Comparison of ENCODE assay signal across 9 cellular contexts in the genomic region with DNA sequence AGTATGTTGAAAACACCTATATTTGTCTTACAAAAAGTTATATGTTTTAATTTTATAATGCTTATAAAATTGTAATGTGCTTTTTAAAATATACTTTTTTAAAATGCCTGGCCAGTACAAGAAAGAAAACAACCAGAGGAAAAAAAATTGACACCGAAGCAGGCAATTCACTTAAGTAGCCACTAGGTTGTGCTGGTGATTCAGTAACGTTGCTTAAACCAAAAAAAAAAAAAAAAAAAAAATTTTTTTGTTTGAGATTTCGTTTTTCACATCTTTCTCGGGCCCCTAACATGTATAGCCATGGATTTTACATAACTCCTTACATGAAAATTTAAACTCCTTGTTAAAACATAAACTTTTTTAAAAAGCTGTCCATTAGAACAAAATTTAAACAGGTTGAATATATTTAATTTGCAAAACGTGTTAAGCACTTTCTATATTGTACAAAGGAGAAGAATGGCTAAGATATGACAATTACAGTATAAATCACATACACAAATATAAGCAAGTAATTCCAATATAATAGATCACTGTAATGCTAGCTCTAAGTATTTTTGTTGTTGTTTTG. TPM values are rescaled to one million over a fixed set of nuclear protein-coding genes. Genes with fewer than 3 reads are reported as not detected.
DNase-seq lines count a peak whose midpoint lies in the region; ATAC-seq, FAIRE-seq and TF ChIP-seq lines count a peak whose summit lies in the region.
"Had no signal": no experiment of that assay in that cellular context is flagged by ENCODE, and none has a peak within 500 bp of the region (broad histone marks: within the 10 kb centered on the region; RNA-seq: fewer than 3 reads in every experiment).

No MANE protein-coding gene starts in this region.

- no peak overlapping the region for H3K4me2 ChIP-seq in Karpas-422 (ENCODE audit: low read depth, low read length, poor library complexity, severe bottlenecking)
- peak overlapping the region; percentile 19 for H3K4me2 ChIP-seq in SU-DHL-6 (ENCODE audit: low read depth, low read length, poor library complexity, severe bottlenecking)

- H3K9me3 Mint-ChIP-seq in activated naive CD4-positive, alpha-beta T cell treated with anti-CD3 and anti-CD28 coated beads for 36 hours, result no peaks in the 10 kb centered on the region

- H3K36me3 Mint-ChIP-seq in activated naive CD4-positive, alpha-beta T cell treated with anti-CD3 and anti-CD28 coated beads for 36 hours (ENCODE audit: low read depth), result no peaks in the 10 kb centered on the region

- H3K9me2 ChIP-seq in Karpas-422 (replicated peaks; ENCODE audit: insufficient read depth, low read length), result no peaks in the 10 kb centered on the region
- no peaks in the 10 kb centered on the region for H3K9me2 ChIP-seq in SU-DHL-6 (replicated peaks; ENCODE audit: insufficient read depth, low read length)

- H3K27me3 Mint-ChIP-seq in activated naive CD4-positive, alpha-beta T cell treated with anti-CD3 and anti-CD28 coated beads for 36 hours (ENCODE audit: low read depth), result peaks cover 15% of the 10 kb centered on the region

- peak; percentile 95 for FAIRE-seq in G401.6 (lab: Jason Lieb, UNC)

- H3K27me3 ChIP-seq in Karpas-422 (ENCODE audit: low read length) (no peaks in the 10 kb centered on the region), SU-DHL-6 (ENCODE audit: low read length) (no peaks in the 10 kb centered on the region), upper lobe of right lung (peaks cover 6% of the 10 kb centered on the region), gastrocnemius medialis (no peaks in the 10 kb centered on the region)

- TF ChIP-seq CTCF in SU-DHL-6 (IDR thresholded peaks at IDR 0.05; ENCODE audit: insufficient read depth, low read length, poor library complexity, severe bottlenecking) (peak; percentile 30), upper lobe of right lung (IDR thresholded peaks at IDR 0.05) (peak; percentile 78), gastrocnemius medialis (IDR thresholded peaks at IDR 0.05 in 4 of 5, conservative IDR thresholded peaks at IDR 0.05 in 1 of 5) (peak in 2 of 5 experiments; percentile 43 to 44)

- H3K79me2 ChIP-seq in Karpas-422 (ENCODE audit: low read length), result no peaks in the 10 kb centered on the region
- H3K79me2 ChIP-seq in SU-DHL-6 (ENCODE audit: insufficient read depth, low read length), result no peaks in the 10 kb centered on the region

- H3K4me3 Mint-ChIP-seq in activated naive CD4-positive, alpha-beta T cell treated with anti-CD3 and anti-CD28 coated beads for 36 hours, result no peak overlapping the region

- H3K36me3 ChIP-seq in Karpas-422 (ENCODE audit: insufficient read depth, low read length) (no peaks in the 10 kb centered on the region), SU-DHL-6 (ENCODE audit: low read length) (no peaks in the 10 kb centered on the region), upper lobe of right lung (no peaks in the 10 kb centered on the region), gastrocnemius medialis (no peaks in the 10 kb centered on the region)

- H4K20me1 ChIP-seq in Karpas-422 (ENCODE audit: insufficient read depth, low read depth, low read length), result no peaks in the 10 kb centered on the region
- no peaks in the 10 kb centered on the region for H4K20me1 ChIP-seq in SU-DHL-6 (ENCODE audit: low read depth, low read length)

- CTCF ChIA-PET in activated naive CD4-positive, alpha-beta T cell treated with anti-CD3 and anti-CD28 coated beads for 36 hours (lab: Charles Lee), result interaction anchor here (0.6 to 2.1 kb wide), 12 partner anchors 13 to 1025 kb away, joined by 3 to 17 read pairs (median 4); no protein-coding TSS in a partner anchor

- H3K4me3 ChIP-seq in Karpas-422 (ENCODE audit: low read length) (no peak overlapping the region), SU-DHL-6 (ENCODE audit: insufficient read depth, low read length, poor library complexity, severe bottlenecking) (no peak overlapping the region), upper lobe of right lung (no peak overlapping the region), gastrocnemius medialis (no peak overlapping the region)
- H3K4me3 ChIP-seq: skin epidermis had no signal

- H3K9ac ChIP-seq in Karpas-422 (ENCODE audit: low read length) (no peak overlapping the region), SU-DHL-6 (ENCODE audit: low read length) (no peak overlapping the region)

- H3F3A ChIP-seq in SU-DHL-6 (ENCODE audit: insufficient read depth), result no peaks in the 10 kb centered on the region

- DNase-seq in Karpas-422, result peak; percentile 45
- peak; percentile 27 for DNase-seq in glomerular endothelial cell (ENCODE audit: extremely low read depth, low read depth, low spot score)
- no peak for DNase-seq in upper lobe of right lung
- no peak for DNase-seq in islet precursor cell
- no peak for DNase-seq in activated naive CD4-positive, alpha-beta T cell treated with anti-CD3 and anti-CD28 coated beads for 36 hours
- no peak for DNase-seq in gastrocnemius medialis

- H2AFZ ChIP-seq in Karpas-422 (ENCODE audit: low read length) (no peak overlapping the region), SU-DHL-6 (ENCODE audit: low read depth, low read length, severe bottlenecking) (no peak overlapping the region)

- no peaks in the 10 kb centered on the region for H3K4me1 Mint-ChIP-seq in activated naive CD4-positive, alpha-beta T cell treated with anti-CD3 and anti-CD28 coated beads for 36 hours (ENCODE audit: low read depth)

- H3K27ac ChIP-seq in Karpas-422 (ENCODE audit: low read length), result no peak overlapping the region
- H3K27ac ChIP-seq in SU-DHL-6 (ENCODE audit: low read depth, low read length), result no peak overlapping the region
- H3K27ac ChIP-seq in upper lobe of right lung, result no peak overlapping the region
- H3K27ac ChIP-seq in gastrocnemius medialis, result no peak overlapping the region
- H3K27ac ChIP-seq: skin epidermis had no signal

- intact Hi-C loops in upper lobe of right lung (cut with DNase I) (no loop called here), gastrocnemius medialis (cut with DNase I; ENCODE audit: low total_unique reads) (loop anchor here (2.0 kb wide), 1 partner anchor 171 kb away; no protein-coding TSS in a partner anchor)
- intact Hi-C loops in activated naive CD4-positive, alpha-beta T cell treated with anti-CD3 and anti-CD28 coated beads for 36 hours (cut with micrococcal nuclease), result loop anchor here (1.0 to 10.0 kb wide), 3 partner anchors 171 to 449 kb away; partner anchors contain the start of gene ROBO3

- no peak overlapping the region for H3K27ac Mint-ChIP-seq in activated naive CD4-positive, alpha-beta T cell treated with anti-CD3 and anti-CD28 coated beads for 36 hours

- in situ Hi-C loops in gastrocnemius medialis (cut with MboI; ENCODE audit: low sequenced_read_pairs in 4 of 4), result loop anchor here (5.0 to 25.0 kb wide), 3 partner anchors 169 to 172 kb away; no protein-coding TSS in a partner anchor

- TF ChIP-seq POLR2A in gastrocnemius medialis (IDR thresholded peaks at IDR 0.05), result no peak

- ATAC-seq in upper lobe of right lung (no peak), gastrocnemius medialis (no peak)

- no peaks in the 10 kb centered on the region for H3K4me1 ChIP-seq in Karpas-422 (ENCODE audit: low read length)
- H3K4me1 ChIP-seq in upper lobe of right lung, result no peaks in the 10 kb centered on the region
- no peaks in the 10 kb centered on the region for H3K4me1 ChIP-seq in gastrocnemius medialis

- H3K9me3 ChIP-seq in Karpas-422 (ENCODE audit: low read length), result no peaks in the 10 kb centered on the region
- no peaks in the 10 kb centered on the region for H3K9me3 ChIP-seq in SU-DHL-6 (ENCODE audit: insufficient read depth, low read length)
- H3K9me3 ChIP-seq in upper lobe of right lung, result no peaks in the 10 kb centered on the region
- H3K9me3 ChIP-seq in gastrocnemius medialis, result no peaks in the 10 kb centered on the region

RNA-seq across cellular contexts. Expression of gene OR8B4, which starts 9.2 kb away (rescaled TPM):
- not detected in 2 replicates for total RNA-seq in Karpas-422 (2014; rRNA removed; shearing (Covaris generic); ENCODE audit: low replicate concordance)
- not detected in 2 replicates for total RNA-seq in glomerular endothelial cell
- total RNA-seq in upper lobe of right lung, result not detected
- not detected for total RNA-seq in activated naive CD4-positive, alpha-beta T cell treated with anti-CD3 and anti-CD28 coated beads for 36 hours
- not detected for total RNA-seq in gastrocnemius medialis

RNA-seq across cellular contexts. Expression of gene OR8B3, which starts 16.6 kb away (rescaled TPM):
- not detected in 2 replicates for total RNA-seq in Karpas-422 (2014; rRNA removed; shearing (Covaris generic); ENCODE audit: low replicate concordance)
- total RNA-seq in glomerular endothelial cell (not detected in 2 replicates), upper lobe of right lung (not detected), gastrocnemius medialis (not detected)
- not detected for total RNA-seq in activated naive CD4-positive, alpha-beta T cell treated with anti-CD3 and anti-CD28 coated beads for 36 hours

RNA-seq across cellular contexts. Expression of gene OR8B8, which starts 30.1 kb away (rescaled TPM):
- not detected in 2 replicates for total RNA-seq in Karpas-422 (2014; rRNA removed; shearing (Covaris generic); ENCODE audit: low replicate concordance)
- not detected in 2 replicates for total RNA-seq in glomerular endothelial cell
- total RNA-seq in upper lobe of right lung, result not detected
- total RNA-seq in activated naive CD4-positive, alpha-beta T cell treated with anti-CD3 and anti-CD28 coated beads for 36 hours, result not detected
- total RNA-seq in gastrocnemius medialis, result not detected

RNA-seq across cellular contexts. Expression of gene OR8B2, which starts 31.1 kb away (rescaled TPM):
- not detected in 2 replicates for total RNA-seq in Karpas-422 (2014; rRNA removed; shearing (Covaris generic); ENCODE audit: low replicate concordance)
- total RNA-seq in glomerular endothelial cell, result not detected in 2 replicates
- not detected for total RNA-seq in upper lobe of right lung
- not detected for total RNA-seq in activated naive CD4-positive, alpha-beta T cell treated with anti-CD3 and anti-CD28 coated beads for 36 hours
- total RNA-seq in gastrocnemius medialis, result not detected

Comparison
In these comparisons a context has a peak if more than half of its experiments do, and no peak if none do; other contexts are left out.
1. DNase-seq: peak in Karpas-422 (single experiment) and glomerular endothelial cell (single experiment); none in upper lobe of right lung (single experiment), islet precursor cell (single experiment), activated naive CD4-positive, alpha-beta T cell treated with anti-CD3 and anti-CD28 coated beads for 36 hours (single experiment) and gastrocnemius medialis (0 of 2).